8 cellular contexts compared by ENCODE assay signal in genomic region chr11:20388096-20389055, GRCh38. TPM values are rescaled to one million over a fixed set of nuclear protein-coding genes. Genes with fewer than 3 reads are reported as not detected.
DNase-seq lines count a peak whose midpoint lies in the region; ATAC-seq and TF ChIP-seq lines count a peak whose summit lies in the region.

No MANE protein-coding gene starts in this region.

- H3K27ac ChIP-seq in KMS-11 (peak overlapping the region; percentile 93), left ventricle myocardium inferior (replicated peaks) (peak overlapping the region; percentile 87), gastrocnemius medialis (peak overlapping the region; percentile 89 to 96 (median 94))

- peaks cover 13% of the 10 kb centered on the region for H3K4me1 ChIP-seq in KMS-11 (ENCODE audit: low read depth, poor library complexity, severe bottlenecking)
- H3K4me1 ChIP-seq in left ventricle myocardium inferior, result peaks cover 26% of the 10 kb centered on the region
- peaks cover 10 to 13% of the 10 kb centered on the region in 2 donors for H3K4me1 ChIP-seq in gastrocnemius medialis

- H3K4me3 ChIP-seq in KMS-11 (IDR thresholded peaks at IDR 0.05; ENCODE audit: insufficient read depth, low read depth, low read length) (no peak overlapping the region), left ventricle myocardium inferior (peak overlapping the region; percentile 77), gastrocnemius medialis (peak overlapping the region; percentile 87 to 96 (median 92))

- peak overlapping the region; percentile 64 for H2AFZ ChIP-seq in KMS-11 (ENCODE audit: low read depth)

- H3K27me3 ChIP-seq in KMS-11 (ENCODE audit: insufficient read depth, low read depth) (no peaks in the 10 kb centered on the region), left ventricle myocardium inferior (ENCODE audit: low read depth) (no peaks in the 10 kb centered on the region), gastrocnemius medialis (no peaks in the 10 kb centered on the region)

- peak overlapping the region; percentile 98 for H3K9ac ChIP-seq in KMS-11

- DNase-seq in NCI-H187 (lab: John Stamatoyannopoulos, UW), result peak; percentile 5 to 59
- no peak for DNase-seq in NCI-H187 treated with DMSO at 0.1 percent for 48 hours (lab: John Stamatoyannopoulos, UW)
- no peak for DNase-seq in activated T-helper 1 cell treated with anti-CD3 and anti-CD28 coated beads, Interleukin-12 subunit alpha, Interleukin-12 subunit beta, Interleukin-2, Interleukin-4 antibody, amounts not matched to agents 30 ng/mL and 10 ng/mL and 1 ng/mL, durations not matched to agents 14 hours and 24 hours and 36 hours (ENCODE audit: low spot score)
- no peak for DNase-seq in left ventricle myocardium inferior
- no peak for DNase-seq in gastrocnemius medialis
- no peak for DNase-seq in NOMO-1 (lab: John Stamatoyannopoulos, UW; ENCODE audit: unreplicated experiment in 2 of 2)

- H3K4me2 ChIP-seq in KMS-11, result peak overlapping the region; percentile 93

- H3K9me3 ChIP-seq in left ventricle myocardium inferior (replicated peaks) (no peaks in the 10 kb centered on the region), gastrocnemius medialis (no peaks in the 10 kb centered on the region)

- peak overlapping the region; percentile 98 for H3K4me3 Mint-ChIP-seq in activated T-helper 1 cell treated with anti-CD3 and anti-CD28 coated beads, Interleukin-12 subunit alpha, Interleukin-12 subunit beta, Interleukin-2, Interleukin-4 antibody, amounts not matched to agents 30 ng/mL and 10 ng/mL and 1 ng/mL, durations not matched to agents 14 hours and 24 hours and 36 hours

- peak; percentile 25 for ATAC-seq in GM21576 (IDR thresholded peaks at IDR 0.05; ENCODE audit: unreplicated experiment)
- ATAC-seq in gastrocnemius medialis, result no peak

- H3K36me3 Mint-ChIP-seq in activated T-helper 1 cell treated with anti-CD3 and anti-CD28 coated beads, Interleukin-12 subunit alpha, Interleukin-12 subunit beta, Interleukin-2, Interleukin-4 antibody, amounts not matched to agents 30 ng/mL and 10 ng/mL and 1 ng/mL, durations not matched to agents 14 hours and 24 hours and 36 hours (ENCODE audit: low read depth), result peaks cover 36% of the 10 kb centered on the region

- peaks cover 30% of the 10 kb centered on the region; the same call in 1 of the 2 replicates for H3K79me2 ChIP-seq in KMS-11 (ENCODE audit: insufficient read depth, low read depth)

- peak overlapping the region; percentile 98 for H3K27ac Mint-ChIP-seq in activated T-helper 1 cell treated with anti-CD3 and anti-CD28 coated beads, Interleukin-12 subunit alpha, Interleukin-12 subunit beta, Interleukin-2, Interleukin-4 antibody, amounts not matched to agents 30 ng/mL and 10 ng/mL and 1 ng/mL, durations not matched to agents 14 hours and 24 hours and 36 hours

- H3K27me3 Mint-ChIP-seq in activated T-helper 1 cell treated with anti-CD3 and anti-CD28 coated beads, Interleukin-12 subunit alpha, Interleukin-12 subunit beta, Interleukin-2, Interleukin-4 antibody, amounts not matched to agents 30 ng/mL and 10 ng/mL and 1 ng/mL, durations not matched to agents 14 hours and 24 hours and 36 hours (ENCODE audit: insufficient read depth), result no peaks in the 10 kb centered on the region

- in situ Hi-C loops in gastrocnemius medialis (cut with MboI; ENCODE audit: low sequenced_read_pairs in 4 of 4), result loop anchor here in 2 of 4 donors (25.0 kb wide), 1 partner anchor 224 kb away; no protein-coding TSS in a partner anchor

- TF ChIP-seq POLR2A in gastrocnemius medialis (IDR thresholded peaks at IDR 0.05), result no peak

- no peaks in the 10 kb centered on the region; the same call in 1 of the 2 replicates for H3K36me3 ChIP-seq in KMS-11 (ENCODE audit: insufficient read depth)
- H3K36me3 ChIP-seq in left ventricle myocardium inferior, result peaks cover 20% of the 10 kb centered on the region
- H3K36me3 ChIP-seq in gastrocnemius medialis, result peaks cover 0 to 39% of the 10 kb centered on the region in 2 donors

- TF ChIP-seq CTCF in KMS-11 (conservative IDR thresholded peaks at IDR 0.05; ENCODE audit: low read depth, low read length) (no peak), left ventricle myocardium inferior (IDR thresholded peaks at IDR 0.05; ENCODE audit: borderline replicate concordance) (no peak), gastrocnemius medialis (IDR thresholded peaks at IDR 0.05 in 4 of 5, conservative IDR thresholded peaks at IDR 0.05 in 1 of 5) (no peak)

- H4K20me1 ChIP-seq in KMS-11 (ENCODE audit: insufficient read depth), result no peaks in the 10 kb centered on the region

- no peaks in the 10 kb centered on the region for H3K9me3 Mint-ChIP-seq in activated T-helper 1 cell treated with anti-CD3 and anti-CD28 coated beads, Interleukin-12 subunit alpha, Interleukin-12 subunit beta, Interleukin-2, Interleukin-4 antibody, amounts not matched to agents 30 ng/mL and 10 ng/mL and 1 ng/mL, durations not matched to agents 14 hours and 24 hours and 36 hours

- peaks cover 12% of the 10 kb centered on the region for H3K4me1 Mint-ChIP-seq in activated T-helper 1 cell treated with anti-CD3 and anti-CD28 coated beads, Interleukin-12 subunit alpha, Interleukin-12 subunit beta, Interleukin-2, Interleukin-4 antibody, amounts not matched to agents 30 ng/mL and 10 ng/mL and 1 ng/mL, durations not matched to agents 14 hours and 24 hours and 36 hours (ENCODE audit: low read depth)

- intact Hi-C loops in activated T-helper 1 cell treated with anti-CD3 and anti-CD28 coated beads, Interleukin-12 subunit alpha, Interleukin-12 subunit beta, Interleukin-2, Interleukin-4 antibody, amounts not matched to agents 30 ng/mL and 10 ng/mL and 1 ng/mL, durations not matched to agents 14 hours and 24 hours and 36 hours (cut with micrococcal nuclease), result loop anchor here (1.0 to 10.0 kb wide), 4 partner anchors 9 to 1994 kb away; partner anchors contain the start of genes LDHA, TSG101 and ZDHHC13
- intact Hi-C loops in left ventricle myocardium inferior (cut with micrococcal nuclease) (no loop called here), gastrocnemius medialis (cut with DNase I; ENCODE audit: low total_unique reads) (loop anchor here (5.0 to 10.0 kb wide), 3 partner anchors 56 to 1994 kb away; partner anchors contain the start of gene LDHA)

RNA-seq across cellular contexts. Expression of gene PRMT3, which starts 0.9 kb away (rescaled TPM):
- total RNA-seq in activated T-helper 1 cell treated with anti-CD3 and anti-CD28 coated beads, Interleukin-12 subunit alpha, Interleukin-12 subunit beta, Interleukin-2, Interleukin-4 antibody, amounts not matched to agents 30 ng/mL and 10 ng/mL and 1 ng/mL, durations not matched to agents 14 hours and 24 hours and 36 hours, result 43.7 and 45.5 TPM in 2 replicates
- 11.4 TPM for total RNA-seq in left ventricle myocardium inferior
- 10 to 100 TPM; 14.0 to 20.1 (median 17.0) TPM for total RNA-seq in gastrocnemius medialis

RNA-seq across cellular contexts. Expression of gene HTATIP2, which starts 24.9 kb away (rescaled TPM):
- 40.8 and 43.9 TPM in 2 replicates for total RNA-seq in activated T-helper 1 cell treated with anti-CD3 and anti-CD28 coated beads, Interleukin-12 subunit alpha, Interleukin-12 subunit beta, Interleukin-2, Interleukin-4 antibody, amounts not matched to agents 30 ng/mL and 10 ng/mL and 1 ng/mL, durations not matched to agents 14 hours and 24 hours and 36 hours
- 17.4 TPM for total RNA-seq in left ventricle myocardium inferior
- total RNA-seq in gastrocnemius medialis, result 10 to 100 TPM; 61.6 to 87.2 (median 75.8) TPM

Comparison
In these comparisons a context has a peak if more than half of its experiments do, and no peak if none do; other contexts are left out.
1. DNase-seq: peak in NCI-H187 (2 of 2); none in NCI-H187 treated with DMSO at 0.1 percent for 48 hours (single experiment), activated T-helper 1 cell treated with anti-CD3 and anti-CD28 coated beads, Interleukin-12 subunit alpha, Interleukin-12 subunit beta, Interleukin-2, Interleukin-4 antibody, amounts not matched to agents 30 ng/mL and 10 ng/mL and 1 ng/mL, durations not matched to agents 14 hours and 24 hours and 36 hours (single experiment), left ventricle myocardium inferior (single experiment), gastrocnemius medialis (0 of 2) and NOMO-1 (0 of 2).
2. Peak in every context shown above with its lines, with median percentiles within 50 percentile points of each other: H3K27ac ChIP-seq.